Comparison of ENCODE assay signal across 10 cellular contexts in genomic region chr5:79070002-79070567, GRCh38. TPM values are rescaled to one million over a fixed set of nuclear protein-coding genes. Genes with fewer than 3 reads are reported as not detected.
A peak's percentile ranks its signal among the peaks of the same experiment; 100 is the strongest.
DNase-seq lines count a peak whose midpoint lies in the region; ATAC-seq and TF ChIP-seq lines count a peak whose summit lies in the region.
"Had no signal": no experiment of that assay in that cellular context is flagged by ENCODE, and none has a peak within 500 bp of the region (broad histone marks: within the 10 kb centered on the region; RNA-seq: fewer than 3 reads in every experiment).

No MANE protein-coding gene starts in this region.

- H2BK120ac ChIP-seq in H9 (ENCODE audit: low read depth, low read length, poor library complexity, severe bottlenecking) = no peak overlapping the region

- H3K9ac ChIP-seq in H9 (ENCODE audit: extremely low read depth, insufficient read length, low read length) (no peak overlapping the region), endodermal cell (ENCODE audit: extremely low read depth, low read length, poor library complexity, severe bottlenecking) (no peak overlapping the region), liver (ENCODE audit: low read depth in 1 of 2, low read length in 2 of 2) (peak overlapping the region; percentile 94 to 100)

- H3K4me2 ChIP-seq in H9 (ENCODE audit: insufficient read depth, insufficient read length, low read length) = no peak overlapping the region

- in situ Hi-C loops in KBM-7 (cut with MboI; ENCODE audit: low pct_unique_long_range_greater_than_20kb, low sequenced_read_pairs) = no loop called here

- H4K8ac ChIP-seq in H9 (replicated peaks; ENCODE audit: insufficient read length, low read depth, low read length) = no peak overlapping the region

- H3K4me1 Mint-ChIP-seq in H9 = peaks cover 0 to 7% of the 10 kb centered on the region in 2 experiments; a peak in 1 of 4 replicates
- peaks cover 14% of the 10 kb centered on the region for H3K4me1 Mint-ChIP-seq in endodermal cell

- no peak for TF ChIP-seq RAD21 in liver (IDR thresholded peaks at IDR 0.05)

- no peak overlapping the region for H3K27ac Mint-ChIP-seq in H9
- no peak overlapping the region for H3K27ac Mint-ChIP-seq in endodermal cell

- H3K27me3 ChIP-seq in H9 (ENCODE audit: insufficient read depth, low read length) (no peaks in the 10 kb centered on the region), endodermal cell (ENCODE audit: control insufficient read depth, insufficient read depth, low read length, poor library complexity, severe bottlenecking) (no peaks in the 10 kb centered on the region), liver (ENCODE audit: control insufficient read depth in 4 of 4, insufficient read depth in 4 of 4, low read length in 3 of 4) (no peaks in the 10 kb centered on the region), thyroid gland (no peaks in the 10 kb centered on the region), Peyer's patch (no peaks in the 10 kb centered on the region)

- H3K79me2 ChIP-seq in H9 (ENCODE audit: insufficient read depth, low read length) = no peaks in the 10 kb centered on the region

- intact Hi-C loops in thyroid gland (cut with DNase I) = no loop called here

- no peak overlapping the region for H4K91ac ChIP-seq in H9 (ENCODE audit: insufficient read length, low read depth, low read length)

- no peak overlapping the region for H3T11ph ChIP-seq in H9 (ENCODE audit: low read length)

- no peak overlapping the region for H2BK5ac ChIP-seq in H9 (ENCODE audit: insufficient read length, low read length)

- TF ChIP-seq POLR2A in thyroid gland (IDR thresholded peaks at IDR 0.05) = no peak
- TF ChIP-seq POLR2A in Peyer's patch (IDR thresholded peaks at IDR 0.05) = no peak

- no peak overlapping the region for H4K5ac ChIP-seq in H9 (ENCODE audit: insufficient read length, low read depth, low read length)

- H3K14ac ChIP-seq in H9 (ENCODE audit: insufficient read depth, low read length) = no peak overlapping the region

- no peak overlapping the region for H2BK20ac ChIP-seq in H9 (ENCODE audit: low read depth, low read length, poor library complexity, severe bottlenecking)

- H3K4me3 ChIP-seq in endodermal cell (ENCODE audit: low read length) (no peak overlapping the region), liver (ENCODE audit: low read depth in 1 of 3, low read length in 3 of 3) (peak overlapping the region; percentile 73 to 81 (median 76)), thyroid gland (replicated peaks in 1 of 3) (peak overlapping the region; percentile 20 to 25 (median 24)), Peyer's patch (peak overlapping the region in 2 of 4 donors; percentile 40 to 45)

- H3K18ac ChIP-seq in H9 (ENCODE audit: insufficient read length, low read depth, low read length) = no peak overlapping the region

- H3K4ac ChIP-seq in H9 (ENCODE audit: low read depth, low read length) = no peak overlapping the region

- peaks cover 0 to 4% (median 4%) of the 10 kb centered on the region in 3 experiments; a peak in 2 of 7 replicates for H3K36me3 Mint-ChIP-seq in H9 (ENCODE audit: insufficient read depth in 1 of 3, low read depth in 3 of 3)
- H3K36me3 Mint-ChIP-seq in endodermal cell (ENCODE audit: low read depth) = peaks cover 2% of the 10 kb centered on the region

- no peaks in the 10 kb centered on the region for H3K79me1 ChIP-seq in H9 (ENCODE audit: insufficient read depth, low read depth, low read length, poor library complexity, severe bottlenecking)

- H3K56ac ChIP-seq in H9 (ENCODE audit: insufficient read length, low read depth, low read length) = no peak overlapping the region

- ATAC-seq in HG03442 (IDR thresholded peaks at IDR 0.05; ENCODE audit: unreplicated experiment) = no peak

- H2BK15ac ChIP-seq in H9 (ENCODE audit: low read depth, low read length) = no peak overlapping the region

- H3K4me1 ChIP-seq in H9 (ENCODE audit: insufficient read depth, low read length) (no peaks in the 10 kb centered on the region), endodermal cell (ENCODE audit: control insufficient read depth, insufficient read depth, low read length) (no peaks in the 10 kb centered on the region), liver (ENCODE audit: control insufficient read depth in 4 of 4, insufficient read depth in 4 of 4, low read length in 3 of 4) (peaks cover 2 to 40% (median 20%) of the 10 kb centered on the region in 4 donors), thyroid gland (peaks cover 0 to 5% of the 10 kb centered on the region in 2 donors), Peyer's patch (no peaks in the 10 kb centered on the region)

- H3K4me3 Mint-ChIP-seq in H9 = no peak overlapping the region
- peak overlapping the region; percentile 29 for H3K4me3 Mint-ChIP-seq in endodermal cell

- H4K20me1 ChIP-seq in H9 (ENCODE audit: control insufficient read depth, insufficient read depth, insufficient read length) = no peaks in the 10 kb centered on the region

- DNase-seq in H9 (peak; percentile 31), endodermal cell (no peak), thyroid gland (peak; percentile 46 to 47), KBM-7 (no peak), Peyer's patch (no peak), pons (ENCODE audit: low spot score) (no peak)
- DNase-seq: activated gamma-delta T cell had no signal

- H3K9me3 Mint-ChIP-seq in H9 (peaks cover 0 to 10% of the 10 kb centered on the region in 2 experiments; a peak in 3 of 5 replicates), endodermal cell (peaks cover 22% of the 10 kb centered on the region)

- WGBS in H9 (ENCODE audit: extremely low coverage, insufficient read length, low lambda C conversion rate) = no CpG with 5 or more reads among the region's 30 CpGs
- 96 to 99% methylated on average over 13 to 30 of the region's 30 CpGs for WGBS in endodermal cell (ENCODE audit: insufficient coverage in 1 of 2, insufficient read length in 1 of 2), 2 experiments
- WGBS in liver = 27% methylated on average over 30 of the region's 30 CpGs
- WGBS in thyroid gland, 2 donors = 45 to 70% methylated on average over 19 to 26 of the region's 30 CpGs

- H3K23ac ChIP-seq in H9 (ENCODE audit: insufficient read length, low read depth, low read length) = no peak overlapping the region

- H3K23me2 ChIP-seq in H9 (ENCODE audit: insufficient read length, low read depth, low read length, poor library complexity, severe bottlenecking) = no peaks in the 10 kb centered on the region

- H3K27ac ChIP-seq in H9 (ENCODE audit: insufficient read length, low read depth, low read length) = no peak overlapping the region
- H3K27ac ChIP-seq in endodermal cell (ENCODE audit: low read depth, low read length) = no peak overlapping the region
- peak overlapping the region; percentile 98 to 99 for H3K27ac ChIP-seq in liver (ENCODE audit: low read depth in 1 of 2, low read length in 2 of 2)
- peak overlapping the region in 1 of 3 donors; percentile 58 for H3K27ac ChIP-seq in thyroid gland
- peak overlapping the region in 2 of 4 donors; percentile 17 to 60 for H3K27ac ChIP-seq in Peyer's patch

- no peak overlapping the region for H2AK5ac ChIP-seq in H9 (ENCODE audit: insufficient read length, low read length)

- H3K9me3 ChIP-seq in H9 (ENCODE audit: control insufficient read depth, low read depth, low read length) (no peaks in the 10 kb centered on the region), endodermal cell (ENCODE audit: control insufficient read depth, low read length) (peaks cover 12% of the 10 kb centered on the region), liver (ENCODE audit: control insufficient read depth in 4 of 4, low read length in 3 of 4) (no peaks in the 10 kb centered on the region), thyroid gland (no peaks in the 10 kb centered on the region), Peyer's patch (no peaks in the 10 kb centered on the region)

- H2AFZ ChIP-seq in H9 (ENCODE audit: low read length) = no peak overlapping the region

- H2BK12ac ChIP-seq in H9 (ENCODE audit: insufficient read length, low read depth, low read length) = no peak overlapping the region

- TF ChIP-seq CTCF in H9 (conservative IDR thresholded peaks at IDR 0.05) (no peak), endodermal cell (conservative IDR thresholded peaks at IDR 0.05) (no peak), liver (IDR thresholded peaks at IDR 0.05; ENCODE audit: low read depth, low read length, missing input control) (no peak), thyroid gland (IDR thresholded peaks at IDR 0.05) (no peak), Peyer's patch (IDR thresholded peaks at IDR 0.05) (no peak)

- H3K27me3 Mint-ChIP-seq in H9 (ENCODE audit: low read depth) = peaks cover 3% of the 10 kb centered on the region; the same call in 1 of the 2 replicates
- peaks cover 17% of the 10 kb centered on the region for H3K27me3 Mint-ChIP-seq in endodermal cell (ENCODE audit: insufficient read depth)

- H3K36me3 ChIP-seq in endodermal cell (ENCODE audit: control insufficient read depth, insufficient read depth, low read length) (no peaks in the 10 kb centered on the region), liver (ENCODE audit: control insufficient read depth in 4 of 4, insufficient read depth in 3 of 4, low read depth in 1 of 4, low read length in 3 of 4) (no peaks in the 10 kb centered on the region), thyroid gland (no peaks in the 10 kb centered on the region), Peyer's patch (no peaks in the 10 kb centered on the region)

RNA-seq across cellular contexts. Expression of gene BHMT2, which starts 0.5 kb away (rescaled TPM):
- total RNA-seq in H9 (2021) = not detected in 2 replicates
- under 1 TPM in 1 of 2 donors, not detected in 1; 0.46 TPM for total RNA-seq in endodermal cell
- polyA plus RNA-seq in endodermal cell (2013, experiment 1 of 2) = not detected
- not detected for polyA plus RNA-seq in endodermal cell (2013, experiment 2 of 2)
- total RNA-seq in liver = 100 to 1,000 TPM in 1 of 2 donors, 10 to 100 TPM in 1; 62.3 to 374 TPM
- 100 to 1,000 TPM; 216 to 326 TPM for polyA plus RNA-seq in liver
- total RNA-seq in thyroid gland = 100 to 1,000 TPM in 1 of 4 donors, 10 to 100 TPM in 3; 46.1 to 126 (median 65.4) TPM
- 10 to 100 TPM in 1 of 4 donors, 1 to 10 TPM in 2, not detected in 1; 1.1 to 10.7 (median 2.8) TPM for total RNA-seq in Peyer's patch

RNA-seq across cellular contexts. Expression of gene DMGDH, which starts 0.6 kb away (rescaled TPM):
- total RNA-seq in H9 (2021) = 0.37 TPM in 1 of 2 replicates, not detected in the other
- 1 to 10 TPM in 1 of 2 donors, under 1 TPM in 1; 0.73 to 4.7 TPM for total RNA-seq in endodermal cell
- polyA plus RNA-seq in endodermal cell (2013, experiment 1 of 2) = 1.3 TPM
- polyA plus RNA-seq in endodermal cell (2013, experiment 2 of 2) = 0.17 TPM
- total RNA-seq in liver = 100 to 1,000 TPM in 1 of 2 donors, 10 to 100 TPM in 1; 28.9 to 130 TPM
- polyA plus RNA-seq in liver = 10 to 100 TPM; 39.4 to 57.6 TPM
- total RNA-seq in thyroid gland = 10 to 100 TPM in 2 of 4 donors, 1 to 10 TPM in 2; 7.0 to 15.9 (median 10.4) TPM
- 1 to 10 TPM in 1 of 4 donors, under 1 TPM in 1, not detected in 2; 0.94 to 1.9 TPM for total RNA-seq in Peyer's patch

RNA-seq across cellular contexts. Expression of gene BHMT, which starts 41.5 kb away (rescaled TPM):
- 0.72 and 1.4 TPM in 2 replicates for total RNA-seq in H9 (2021)
- total RNA-seq in endodermal cell = 1 to 10 TPM in 1 of 2 donors, under 1 TPM in 1; 0.81 to 1.3 TPM
- polyA plus RNA-seq in endodermal cell (2013, experiment 1 of 2) = not detected
- not detected for polyA plus RNA-seq in endodermal cell (2013, experiment 2 of 2)
- total RNA-seq in liver = 100 to 1,000 TPM in 1 of 2 donors, 10 to 100 TPM in 1; 27.7 to 144 TPM
- 100 to 1,000 TPM in 1 of 2 donors, 10 to 100 TPM in 1; 88.3 to 197 TPM for polyA plus RNA-seq in liver
- total RNA-seq in thyroid gland = 1 to 10 TPM in 3 of 4 donors, not detected in 1; 1.2 to 2.0 (median 1.2) TPM
- total RNA-seq in Peyer's patch = not detected
- total RNA-seq: myocyte had no signal

Comparison
In these comparisons a context has a peak if more than half of its experiments do, and no peak if none do; other contexts are left out.
1. DNase-seq: peak in H9 (single experiment) and thyroid gland (2 of 2); none in endodermal cell (single experiment), KBM-7 (single experiment), Peyer's patch (0 of 3) and pons (single experiment).
2. H3K27ac ChIP-seq: peak in liver (2 of 2); none in H9 (single experiment) and endodermal cell (single experiment).
3. H3K9ac ChIP-seq: peak in liver (2 of 2); none in H9 (single experiment) and endodermal cell (single experiment).
4. RNA of gene BHMT2, which starts 0.5 kb away (total RNA-seq): 62.3 to 374 TPM in liver and 46.1 to 126 TPM in thyroid gland; 1.1 to 10.7 TPM in Peyer's patch, 0.46 TPM in endodermal cell and not detected in H9; every median in the first group is over 4 times any median in the second.
5. RNA of gene BHMT, which starts 41.5 kb away (total RNA-seq): 27.7 to 144 TPM in liver; 0.81 to 1.3 TPM in endodermal cell, 1.2 to 2.0 TPM in thyroid gland, 0.72 to 1.4 TPM in H9 and not detected in Peyer's patch; every median in the first group is over 4 times any median in the second.